8 cellular contexts compared by ENCODE assay signal in genomic region chr2:72887836-72888437, GRCh38. TPM values are rescaled to one million over a fixed set of nuclear protein-coding genes. Genes with fewer than 3 reads are reported as not detected.
DNase-seq lines count a peak whose midpoint lies in the region; ATAC-seq and TF ChIP-seq lines count a peak whose summit lies in the region.

No MANE protein-coding gene starts in this region.

- TF ChIP-seq CTCF in WTC11 (IDR thresholded peaks at IDR 0.05) = peak; percentile 82
- TF ChIP-seq CTCF in coronary artery (IDR thresholded peaks at IDR 0.05) = peak; percentile 93

- ATAC-seq in GM18517 (IDR thresholded peaks at IDR 0.05; ENCODE audit: unreplicated experiment) (peak; percentile 32), HG03135 (IDR thresholded peaks at IDR 0.05; ENCODE audit: unreplicated experiment) (peak; percentile 32), WTC11 (peak; percentile 68)

- peaks cover 58% of the 10 kb centered on the region for H3K27me3 Mint-ChIP-seq in WTC11 (ENCODE audit: low read depth)

- H3K4me3 ChIP-seq in ACC112 (ENCODE audit: low read depth, low read length) (peak overlapping the region; percentile 90), coronary artery (peak overlapping the region; percentile 79)

- H3K27me3 ChIP-seq in ACC112 (ENCODE audit: insufficient read depth, low read length) = peaks cover 15% of the 10 kb centered on the region; the same call in 1 of the 2 replicates

- H3K27ac ChIP-seq in ACC112 (ENCODE audit: low read depth, low read length) (peak overlapping the region; percentile 46; the same call in 1 of the 2 replicates), coronary artery (peak overlapping the region; percentile 79 to 93)

- DNase-seq in NCI-H2196 (lab: John Stamatoyannopoulos, UW; ENCODE audit: unreplicated experiment) (peak; percentile 73), WTC11 (ENCODE audit: low spot score) (peak; percentile 97), coronary artery (ENCODE audit: low spot score) (peak; percentile 94), kidney tubule cell (ENCODE audit: low spot score) (peak; percentile 93)
- DNase-seq in stimulated activated CD4-positive, alpha-beta T cell treated with anti-CD3 and anti-CD28 coated beads, Interleukin-12 subunit alpha, Interleukin-12 subunit beta, amount 100 ng/mL, for 48 hours (ENCODE audit: low read depth in 2 of 3, low spot score in 1 of 3) = peak; percentile 38 to 58 (median 41)

- CTCF ChIA-PET in WTC11 (lab: Charles Lee) = interaction anchor here (0.6 to 2.9 kb wide), 54 partner anchors 8 to 1761 kb away, joined by 3 to 54 read pairs (median 6); partner anchors contain the start of genes ALMS1, CCT7, EGR4 and EMX1

- H3K4me1 Mint-ChIP-seq in WTC11 = peaks cover 18% of the 10 kb centered on the region

- H3K79me2 ChIP-seq in ACC112 (ENCODE audit: control insufficient read depth, insufficient read depth, low read length, unreplicated experiment) = no peaks in the 10 kb centered on the region

- H3K4me3 Mint-ChIP-seq in WTC11 = peak overlapping the region; percentile 67

- POLR2A ChIA-PET in WTC11 (lab: Charles Lee) = interaction anchor here (0.8 to 1.2 kb wide), 3 partner anchors 29 to 36 kb away, joined by 3 to 4 read pairs (median 3); partner anchors contain the start of gene EMX1

- H3K9me3 Mint-ChIP-seq in WTC11 = no peaks in the 10 kb centered on the region

- peak overlapping the region; percentile 96 for H2AFZ ChIP-seq in ACC112 (ENCODE audit: low read length, unreplicated experiment)

- no peaks in the 10 kb centered on the region for H3K36me3 ChIP-seq in ACC112 (ENCODE audit: insufficient read depth, low read length)

- no peak overlapping the region for H3K27ac Mint-ChIP-seq in WTC11

- H3K4me1 ChIP-seq in ACC112 (ENCODE audit: control insufficient read depth, insufficient read depth, low read length, unreplicated experiment) = peaks cover 13% of the 10 kb centered on the region

- H3K36me3 Mint-ChIP-seq in WTC11 = no peaks in the 10 kb centered on the region

TF ChIP-seq in WTC11, 78 proteins besides CTCF, POLR2A, EP300 and RAD21:
- TF ChIP-seq PRDM15 (CRISPR knock-in tag; IDR thresholded peaks at IDR 0.05) = peak; percentile 97
- no peak for TF ChIP-seq STAT6 (CRISPR knock-in tag; conservative IDR thresholded peaks at IDR 0.05; ENCODE audit: low read depth)
- TF ChIP-seq FOXK1 (CRISPR knock-in tag; IDR thresholded peaks at IDR 0.05) = no peak
- TF ChIP-seq MAX (CRISPR knock-in tag; IDR thresholded peaks at IDR 0.05) = 0 out of 2 replicates have a peak, but pooled peaks have one; percentile 64
- no peak for TF ChIP-seq TEAD1 (CRISPR knock-in tag; IDR thresholded peaks at IDR 0.05)
- no peak for TF ChIP-seq SMAD4 (CRISPR knock-in tag; IDR thresholded peaks at IDR 0.05)
- no peak for TF ChIP-seq NFYB (CRISPR knock-in tag; conservative IDR thresholded peaks at IDR 0.05; ENCODE audit: low read depth)
- TF ChIP-seq GABPB1 (CRISPR knock-in tag; IDR thresholded peaks at IDR 0.05) = peak; percentile 71
- TF ChIP-seq GTF2I (CRISPR knock-in tag; conservative IDR thresholded peaks at IDR 0.05) = no peak
- TF ChIP-seq ATF3 (CRISPR knock-in tag; conservative IDR thresholded peaks at IDR 0.05) = no peak
- TF ChIP-seq AR (CRISPR knock-in tag; IDR thresholded peaks at IDR 0.05) = no peak
- TF ChIP-seq E2F1 (CRISPR knock-in tag; IDR thresholded peaks at IDR 0.05) = no peak
- TF ChIP-seq USF2 (CRISPR knock-in tag; IDR thresholded peaks at IDR 0.05) = peak; percentile 11; the same call in 1 of the 2 replicates

RNA-seq across cellular contexts. Expression of gene SPR, which starts 0.7 kb away (rescaled TPM):
- 9.4 to 13.2 TPM (median 13.0 TPM) in 3 replicates for total RNA-seq in WTC11 (2021)

RNA-seq across cellular contexts. Expression of gene EMX1, which starts 29.4 kb away (rescaled TPM):
- 3.6 to 4.4 TPM (median 3.8 TPM) in 3 replicates for total RNA-seq in WTC11 (2021)

Comparison
In these comparisons a context has a peak if more than half of its experiments do, and no peak if none do; other contexts are left out.
1. Peak in every context shown above with its lines: DNase-seq, ATAC-seq, H3K4me3 ChIP-seq and H3K27ac ChIP-seq.
2. DNase-seq: peak in every context shown above with its lines; median percentile 97 in WTC11; 94 in coronary artery; 93 in kidney tubule cell; 73 in NCI-H2196; 41 in stimulated activated CD4-positive, alpha-beta T cell treated with anti-CD3 and anti-CD28 coated beads, Interleukin-12 subunit alpha, Interleukin-12 subunit beta, amount 100 ng/mL, for 48 hours.